In the genomic region with DNA sequence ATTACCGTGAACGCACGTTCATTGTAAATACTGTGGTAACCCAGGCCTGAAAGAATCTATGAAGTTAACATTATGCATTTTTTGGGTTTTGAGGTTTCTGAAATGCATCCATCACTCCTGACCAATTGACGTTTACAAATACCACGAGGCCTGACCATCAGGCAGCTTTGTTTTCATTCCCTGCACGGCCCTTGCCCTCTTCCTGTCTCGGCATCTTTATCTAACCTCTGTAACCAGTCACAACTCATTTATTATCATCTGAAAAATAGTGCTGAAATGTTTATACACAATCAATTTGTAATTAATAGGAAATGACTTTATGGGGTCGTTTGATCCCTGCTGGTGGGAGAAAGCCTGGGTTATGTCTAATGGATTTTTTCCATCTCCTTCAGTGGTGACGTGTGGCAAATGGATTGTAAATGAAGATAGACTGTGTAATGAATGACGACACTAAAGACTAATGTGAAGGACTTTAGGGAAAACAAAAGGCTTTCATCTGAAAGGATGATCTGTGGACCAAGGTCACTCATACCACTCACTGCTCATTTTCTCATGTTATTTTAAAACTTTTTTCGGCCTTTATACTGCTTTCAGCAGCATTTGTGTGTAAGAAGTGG, we compare ENCODE assay signal across 19 cellular contexts.
DNase-seq lines count a peak whose midpoint lies in the region; FAIRE-seq and TF ChIP-seq lines count a peak whose summit lies in the region.
"Had no signal": no experiment of that assay in that cellular context is flagged by ENCODE, and none has a peak within 500 bp of the region (broad histone marks: within the 10 kb centered on the region; RNA-seq: fewer than 3 reads in every experiment).

No MANE protein-coding gene starts in this region.

- H3K4me1 Mint-ChIP-seq in astrocyte (ENCODE audit: low read depth, unreplicated experiment): peaks cover 13% of the 10 kb centered on the region
- H3K4me1 Mint-ChIP-seq in type B pancreatic cell (ENCODE audit: unreplicated experiment): peaks cover 29% of the 10 kb centered on the region
- H3K4me1 Mint-ChIP-seq in CD8-positive, alpha-beta memory T cell: no peaks in the 10 kb centered on the region
- H3K4me1 Mint-ChIP-seq: CD4-positive, CD25-positive, alpha-beta regulatory T cell had no signal

- H3K27ac Mint-ChIP-seq in astrocyte (ENCODE audit: unreplicated experiment) (peak overlapping the region; percentile 73), type B pancreatic cell (peak overlapping the region; percentile 38)
- H3K27ac Mint-ChIP-seq in CD8-positive, alpha-beta memory T cell: no peak overlapping the region
- H3K27ac Mint-ChIP-seq: activated CD8-positive, alpha-beta T cell treated with anti-CD3 and anti-CD28 coated beads for 36 hours; CD4-positive, CD25-positive, alpha-beta regulatory T cell had no signal

- peaks cover 19% of the 10 kb centered on the region for H3K4me1 ChIP-seq in astrocyte (ENCODE audit: insufficient read depth, low read length)
- H3K4me1 ChIP-seq in CD8-positive, alpha-beta memory T cell (ENCODE audit: insufficient read depth, low read length): no peaks in the 10 kb centered on the region

- H4K20me1 ChIP-seq in astrocyte (ENCODE audit: insufficient read depth, low read length): no peaks in the 10 kb centered on the region

- H3K27me3 ChIP-seq in astrocyte (ENCODE audit: insufficient read depth, low read length): peaks cover 10% of the 10 kb centered on the region
- H3K27me3 ChIP-seq in CD8-positive, alpha-beta memory T cell (ENCODE audit: insufficient read depth, low read length, poor library complexity, severe bottlenecking): no peaks in the 10 kb centered on the region
- H3K27me3 ChIP-seq: gastroesophageal sphincter, pancreas had no signal

- POLR2A ChIA-PET in HEK293T (lab: Yijun Ruan, JAX): interaction anchor here (1.0 kb wide), 1 partner anchor 61 kb away, joined by 3 read pairs; no protein-coding TSS in a partner anchor
- POLR2A ChIA-PET in CD8-positive, alpha-beta memory T cell (lab: Charles Lee): no interaction called here

- no peak overlapping the region for H3K4me3 ChIP-seq in astrocyte (ENCODE audit: insufficient read depth, low read depth, low read length)
- no peak overlapping the region for H3K4me3 ChIP-seq in CD8-positive, alpha-beta memory T cell (ENCODE audit: low read length)
- H3K4me3 ChIP-seq: gastroesophageal sphincter, mucosa of descending colon, pancreas had no signal

- peaks cover 3% of the 10 kb centered on the region for H3K9me3 Mint-ChIP-seq in astrocyte (ENCODE audit: unreplicated experiment)
- H3K9me3 Mint-ChIP-seq in type B pancreatic cell: no peaks in the 10 kb centered on the region
- H3K9me3 Mint-ChIP-seq in CD8-positive, alpha-beta memory T cell: peaks cover 0 to 7% (median 2%) of the 10 kb centered on the region in 5 donors
- H3K9me3 Mint-ChIP-seq: activated CD8-positive, alpha-beta T cell treated with anti-CD3 and anti-CD28 coated beads for 36 hours had no signal

- TF ChIP-seq CTCF in astrocyte (IDR thresholded peaks at IDR 0.05; ENCODE audit: insufficient read depth, low read depth, low read length) (no peak), type B pancreatic cell (conservative IDR thresholded peaks at IDR 0.05) (no peak)

- H3K9me3 ChIP-seq in astrocyte (ENCODE audit: insufficient read depth, low read depth, low read length): no peaks in the 10 kb centered on the region
- H3K9me3 ChIP-seq in CD8-positive, alpha-beta memory T cell (ENCODE audit: low read length): no peaks in the 10 kb centered on the region
- H3K9me3 ChIP-seq: gastroesophageal sphincter, mucosa of descending colon, pancreas had no signal

- DNase-seq in HEK293T (ENCODE audit: extremely low spot score) (no peak), astrocyte (ENCODE audit: low read depth) (peak; percentile 96), iris pigment epithelial cell (ENCODE audit: low read depth) (peak; percentile 95), type B pancreatic cell (ENCODE audit: extremely low spot score, unreplicated experiment) (no peak), kidney tubule cell (ENCODE audit: low spot score) (no peak), T1000 (lab: John Stamatoyannopoulos, UW) (no peak)
- no peak for DNase-seq in CD8-positive, alpha-beta memory T cell
- DNase-seq: activated CD8-positive, alpha-beta T cell treated with anti-CD3 and anti-CD28 coated beads for 36 hours; aorta; CD4-positive, CD25-positive, alpha-beta regulatory T cell; effector CD4-positive, alpha-beta T cell; mucosa of descending colon; NCI-H226; pancreas; SIG-M5; stimulated activated CD4-positive, alpha-beta T cell treated with anti-CD3 and anti-CD28 coated beads, Interleukin-15, amount 100 ng/mL, for 24 hours; substantia nigra had no signal

- peak; percentile 85 for FAIRE-seq in astrocyte (lab: Jason Lieb, UNC)
- FAIRE-seq: keratinocyte, pancreas had no signal

- H3K36me3 ChIP-seq in astrocyte (ENCODE audit: insufficient read depth, low read length): no peaks in the 10 kb centered on the region
- no peaks in the 10 kb centered on the region for H3K36me3 ChIP-seq in CD8-positive, alpha-beta memory T cell (ENCODE audit: insufficient read depth, low read length)
- H3K36me3 ChIP-seq: gastroesophageal sphincter, pancreas had no signal

- CTCF ChIA-PET in HEK293T (lab: Yijun Ruan, JAX): no interaction called here
- CTCF ChIA-PET in CD8-positive, alpha-beta memory T cell (lab: Charles Lee): no interaction called here

- H3K27me3 Mint-ChIP-seq in astrocyte (ENCODE audit: low read depth, unreplicated experiment) (no peaks in the 10 kb centered on the region), type B pancreatic cell (peaks cover 25% of the 10 kb centered on the region)
- H3K27me3 Mint-ChIP-seq in CD8-positive, alpha-beta memory T cell: no peaks in the 10 kb centered on the region

- H3K27ac ChIP-seq in astrocyte (ENCODE audit: low read depth, low read length): peak overlapping the region; percentile 88
- H3K27ac ChIP-seq in CD8-positive, alpha-beta memory T cell (ENCODE audit: low read depth, low read length): no peak overlapping the region
- H3K27ac ChIP-seq: gastroesophageal sphincter, pancreas had no signal

- H3K4me3 Mint-ChIP-seq in astrocyte (ENCODE audit: unreplicated experiment): no peak overlapping the region
- H3K4me3 Mint-ChIP-seq in type B pancreatic cell: peak overlapping the region; percentile 11
- H3K4me3 Mint-ChIP-seq in CD8-positive, alpha-beta memory T cell: no peak overlapping the region
- H3K4me3 Mint-ChIP-seq: activated CD8-positive, alpha-beta T cell treated with anti-CD3 and anti-CD28 coated beads for 36 hours; CD4-positive, CD25-positive, alpha-beta regulatory T cell had no signal

- H3K36me3 Mint-ChIP-seq in astrocyte (ENCODE audit: low read depth, unreplicated experiment) (no peaks in the 10 kb centered on the region), type B pancreatic cell (no peaks in the 10 kb centered on the region)
- no peaks in the 10 kb centered on the region for H3K36me3 Mint-ChIP-seq in CD8-positive, alpha-beta memory T cell

- peak overlapping the region; percentile 79 for H3K9ac ChIP-seq in astrocyte (ENCODE audit: low read length)

- H3K79me2 ChIP-seq in astrocyte (ENCODE audit: insufficient read depth, low read length): no peaks in the 10 kb centered on the region

- H3K4me2 ChIP-seq in astrocyte (ENCODE audit: low read length): peak overlapping the region; percentile 69

- H2AFZ ChIP-seq in astrocyte (ENCODE audit: low read depth, low read length): no peak overlapping the region

TF ChIP-seq in HEK293T, 16 proteins besides CTCF, POLR2A, EP300 and RAD21:
- TF ChIP-seq ARNT (IDR thresholded peaks at IDR 0.05): peak; percentile 40; the same call in 1 of the 2 replicates
- TF ChIP-seq SUZ12 (IDR thresholded peaks at IDR 0.05): no peak
- TF ChIP-seq CTBP1 (IDR thresholded peaks at IDR 0.05; ENCODE audit: borderline replicate concordance): peak; percentile 95
- peak; percentile 92 for TF ChIP-seq LEF1 (IDR thresholded peaks at IDR 0.05; ENCODE audit: borderline replicate concordance)
- TF ChIP-seq BHLHE40 (IDR thresholded peaks at IDR 0.05; ENCODE audit: borderline replicate concordance): no peak
- peak; percentile 90 for TF ChIP-seq PKNOX1 (IDR thresholded peaks at IDR 0.05)

Comparison
In these comparisons a context has a peak if more than half of its experiments do, and no peak if none do; other contexts are left out.
1. DNase-seq: peak in astrocyte (single experiment) and iris pigment epithelial cell (single experiment); none in HEK293T (single experiment), type B pancreatic cell (single experiment), CD8-positive, alpha-beta memory T cell (0 of 5), kidney tubule cell (single experiment) and T1000 (single experiment).
2. H3K27ac Mint-ChIP-seq: peak in astrocyte (single experiment) and type B pancreatic cell (single experiment); none in CD8-positive, alpha-beta memory T cell (0 of 8).